Comparison of ENCODE assay signal across 9 cellular contexts in genomic region chr18:28961669-28962228, GRCh38.
DNase-seq lines count a peak whose midpoint lies in the region; ATAC-seq and FAIRE-seq lines count a peak whose summit lies in the region.
"Had no signal": no experiment of that assay in that cellular context is flagged by ENCODE, and none has a peak within 500 bp of the region (broad histone marks: within the 10 kb centered on the region; RNA-seq: fewer than 3 reads in every experiment).

No MANE protein-coding gene starts in this region.

- no peaks in the 10 kb centered on the region for H3K4me1 Mint-ChIP-seq in activated CD4-positive, alpha-beta memory T cell treated with anti-CD3 and anti-CD28 coated beads for 36 hours (ENCODE audit: low read depth)
- H3K4me1 Mint-ChIP-seq: IgD-negative memory B cell had no signal

- H3K4me3 Mint-ChIP-seq in activated CD4-positive, alpha-beta memory T cell treated with anti-CD3 and anti-CD28 coated beads for 36 hours, result no peak overlapping the region
- H3K4me3 Mint-ChIP-seq: IgD-negative memory B cell had no signal

- H3K36me3 ChIP-seq in SJCRH30 (no peaks in the 10 kb centered on the region), iPS DF 6.9 (ENCODE audit: control insufficient read depth, insufficient read depth, low read length) (no peaks in the 10 kb centered on the region)

- H3K9me3 Mint-ChIP-seq in activated CD4-positive, alpha-beta memory T cell treated with anti-CD3 and anti-CD28 coated beads for 36 hours, result peaks cover 14% of the 10 kb centered on the region

- no peak overlapping the region for H3K27ac Mint-ChIP-seq in activated CD4-positive, alpha-beta memory T cell treated with anti-CD3 and anti-CD28 coated beads for 36 hours
- H3K27ac Mint-ChIP-seq: IgD-negative memory B cell had no signal

- WGBS in iPS DF 6.9 (ENCODE audit: insufficient coverage, insufficient read length), result no CpG with 5 or more reads among the region's 8 CpGs

- intact Hi-C loops in activated CD4-positive, alpha-beta memory T cell treated with anti-CD3 and anti-CD28 coated beads for 36 hours (cut with micrococcal nuclease), result no loop called here

- H3K27ac ChIP-seq in SJCRH30 (no peak overlapping the region), iPS DF 6.9 (ENCODE audit: low read length) (no peak overlapping the region)

- no peaks in the 10 kb centered on the region for H3K4me1 ChIP-seq in SJCRH30
- H3K4me1 ChIP-seq in iPS DF 6.9 (ENCODE audit: control insufficient read depth, insufficient read depth, low read length), result no peaks in the 10 kb centered on the region

- DNase-seq in DMS153 (lab: John Stamatoyannopoulos, UW) (peak; percentile 32), KG1 (lab: John Stamatoyannopoulos, UW) (peak; percentile 26), SJCRH30 (peak; percentile 1 to 38), iPS DF 6.9 (ENCODE audit: low read depth, low spot score) (peak; percentile 37), foreskin melanocyte (no peak), GM19239 (ENCODE audit: insufficient read length, low spot score) (no peak)
- no peak for DNase-seq in activated CD4-positive, alpha-beta memory T cell treated with anti-CD3 and anti-CD28 coated beads for 36 hours

- POLR2A ChIA-PET in activated CD4-positive, alpha-beta memory T cell treated with anti-CD3 and anti-CD28 coated beads for 36 hours (lab: Charles Lee), result no interaction called here

- ATAC-seq in GM18520 (IDR thresholded peaks at IDR 0.05; ENCODE audit: unreplicated experiment), result no peak

- no peaks in the 10 kb centered on the region for H3K36me3 Mint-ChIP-seq in activated CD4-positive, alpha-beta memory T cell treated with anti-CD3 and anti-CD28 coated beads for 36 hours
- H3K36me3 Mint-ChIP-seq: IgD-negative memory B cell had no signal

- no peak for FAIRE-seq in GM19239 (lab: Jason Lieb, UNC)

- H3K27me3 ChIP-seq in SJCRH30, result no peaks in the 10 kb centered on the region
- no peaks in the 10 kb centered on the region for H3K27me3 ChIP-seq in iPS DF 6.9 (ENCODE audit: control insufficient read depth, insufficient read depth, low read length)

- H3K4me3 ChIP-seq in SJCRH30 (no peak overlapping the region), iPS DF 6.9 (ENCODE audit: low read length) (no peak overlapping the region)

- CTCF ChIA-PET in activated CD4-positive, alpha-beta memory T cell treated with anti-CD3 and anti-CD28 coated beads for 36 hours (lab: Charles Lee), result interaction anchor here (1.2 kb wide), 1 partner anchor 122 kb away, joined by 3 read pairs; no protein-coding TSS in a partner anchor

- H3K9me3 ChIP-seq in SJCRH30 (replicated peaks) (no peaks in the 10 kb centered on the region), iPS DF 6.9 (ENCODE audit: control insufficient read depth, insufficient read depth, low read length) (no peaks in the 10 kb centered on the region)

- no peaks in the 10 kb centered on the region for H3K27me3 Mint-ChIP-seq in activated CD4-positive, alpha-beta memory T cell treated with anti-CD3 and anti-CD28 coated beads for 36 hours
- H3K27me3 Mint-ChIP-seq: IgD-negative memory B cell had no signal

Comparison
In these comparisons a context has a peak if more than half of its experiments do, and no peak if none do; other contexts are left out.
1. DNase-seq: peak in DMS153 (single experiment), KG1 (single experiment), SJCRH30 (2 of 2) and iPS DF 6.9 (single experiment); none in foreskin melanocyte (single experiment), GM19239 (single experiment) and activated CD4-positive, alpha-beta memory T cell treated with anti-CD3 and anti-CD28 coated beads for 36 hours (single experiment).